Comparison of ENCODE assay signal across 13 cellular contexts in genomic region chr1:15620890-15621682, GRCh38. TPM values are rescaled to one million over a fixed set of nuclear protein-coding genes. Genes with fewer than 3 reads are reported as not detected.
A peak's percentile ranks its signal among the peaks of the same experiment; 100 is the strongest.
DNase-seq lines count a peak whose midpoint lies in the region; ATAC-seq and TF ChIP-seq lines count a peak whose summit lies in the region.
"Had no signal": no experiment of that assay in that cellular context is flagged by ENCODE, and none has a peak within 500 bp of the region (broad histone marks: within the 10 kb centered on the region; RNA-seq: fewer than 3 reads in every experiment).

No MANE protein-coding gene starts in this region.

- peak overlapping the region; percentile 66 for H3K27ac Mint-ChIP-seq in activated CD8-positive, alpha-beta T cell treated with anti-CD3 and anti-CD28 coated beads for 36 hours
- H3K27ac Mint-ChIP-seq in activated CD8-positive, alpha-beta T cell treated with anti-CD3 and anti-CD28 coated beads, Interleukin-2, amount 10 ng/mL, durations not matched to agents 7 days and 5 days = no peak overlapping the region
- H3K27ac Mint-ChIP-seq in neural crest cell (ENCODE audit: unreplicated experiment) (no peak overlapping the region), WTC11 (no peak overlapping the region; the same call in 1 of the 2 replicates)

- H3K36me3 Mint-ChIP-seq in activated CD8-positive, alpha-beta T cell treated with anti-CD3 and anti-CD28 coated beads for 36 hours (ENCODE audit: low read depth) = peaks cover 37% of the 10 kb centered on the region
- H3K36me3 Mint-ChIP-seq in activated CD8-positive, alpha-beta T cell treated with anti-CD3 and anti-CD28 coated beads, Interleukin-2, amount 10 ng/mL, durations not matched to agents 7 days and 5 days (ENCODE audit: low read depth) = peaks cover 17% of the 10 kb centered on the region
- H3K36me3 Mint-ChIP-seq in neural crest cell (ENCODE audit: low read depth) (no peaks in the 10 kb centered on the region), WTC11 (no peaks in the 10 kb centered on the region)

- ATAC-seq in activated CD8-positive, alpha-beta T cell treated with anti-CD3 and anti-CD28 coated beads for 36 hours = no peak
- ATAC-seq in activated CD8-positive, alpha-beta T cell treated with anti-CD3 and anti-CD28 coated beads, Interleukin-2, amount 10 ng/mL, durations not matched to agents 7 days and 5 days = no peak
- no peak for ATAC-seq in WTC11
- ATAC-seq in GM19328 (IDR thresholded peaks at IDR 0.05; ENCODE audit: unreplicated experiment) = no peak
- ATAC-seq: left lung had no signal

- intact Hi-C loops in activated CD8-positive, alpha-beta T cell treated with anti-CD3 and anti-CD28 coated beads for 36 hours (cut with micrococcal nuclease) = no loop called here
- intact Hi-C loops in mammary epithelial cell (cut with micrococcal nuclease) = no loop called here

- H3K27me3 ChIP-seq in mammary epithelial cell (ENCODE audit: insufficient read depth, low read length) = no peaks in the 10 kb centered on the region
- H3K27me3 ChIP-seq: left lung had no signal

- H3K4me1 ChIP-seq in HEK293 (ENCODE audit: control insufficient read depth, insufficient read depth, low read length) = peaks cover 14% of the 10 kb centered on the region; the same call in 1 of the 2 replicates
- peaks cover 29% of the 10 kb centered on the region for H3K4me1 ChIP-seq in mammary epithelial cell (ENCODE audit: insufficient read depth, low read length)

- no peaks in the 10 kb centered on the region for H3K9me3 Mint-ChIP-seq in activated CD8-positive, alpha-beta T cell treated with anti-CD3 and anti-CD28 coated beads for 36 hours
- no peaks in the 10 kb centered on the region for H3K9me3 Mint-ChIP-seq in activated CD8-positive, alpha-beta T cell treated with anti-CD3 and anti-CD28 coated beads, Interleukin-2, amount 10 ng/mL, durations not matched to agents 7 days and 5 days (ENCODE audit: insufficient read depth)
- H3K9me3 Mint-ChIP-seq in neural crest cell (no peaks in the 10 kb centered on the region), WTC11 (no peaks in the 10 kb centered on the region)
- H3K9me3 Mint-ChIP-seq: activated CD4-positive, alpha-beta memory T cell treated with anti-CD3 and anti-CD28 coated beads, Interleukin-2, amount 10 ng/mL, durations not matched to agents 7 days and 5 days; activated naive CD8-positive, alpha-beta T cell treated with anti-CD3 and anti-CD28 coated beads, Interleukin-2, amount 10 ng/mL, durations not matched to agents 7 days and 5 days had no signal

- POLR2A ChIA-PET in activated CD8-positive, alpha-beta T cell treated with anti-CD3 and anti-CD28 coated beads for 36 hours (lab: Charles Lee) = no interaction called here
- POLR2A ChIA-PET in activated CD8-positive, alpha-beta T cell treated with anti-CD3 and anti-CD28 coated beads, Interleukin-2, amount 10 ng/mL, durations not matched to agents 7 days and 5 days (lab: Charles Lee) = no interaction called here
- POLR2A ChIA-PET in HEK293 (lab: Yijun Ruan, JAX) = interaction anchor here (0.5 kb wide), 1 partner anchor 25 kb away, joined by 4 read pairs; no protein-coding TSS in a partner anchor
- POLR2A ChIA-PET in WTC11 (lab: Charles Lee) = no interaction called here

- H4K20me1 ChIP-seq in mammary epithelial cell (ENCODE audit: insufficient read depth, low read length) = peaks cover 2% of the 10 kb centered on the region

- H3K36me3 ChIP-seq in HEK293 (ENCODE audit: control insufficient read depth in 2 of 2, insufficient read depth in 1 of 2, low read length in 2 of 2) (no peaks in the 10 kb centered on the region), mammary epithelial cell (ENCODE audit: insufficient read depth, low read length) (peaks cover 4% of the 10 kb centered on the region)
- H3K36me3 ChIP-seq: left lung had no signal

- H3K27ac ChIP-seq in HEK293 (ENCODE audit: extremely low read depth, low read depth, low read length) (no peak overlapping the region), mammary epithelial cell (ENCODE audit: insufficient read depth, low read depth, low read length) (no peak overlapping the region)

- H3K9me3 ChIP-seq in HEK293 (ENCODE audit: control insufficient read depth, insufficient read depth, low read depth, low read length) (no peaks in the 10 kb centered on the region), mammary epithelial cell (replicated peaks; ENCODE audit: insufficient read depth, low read length) (no peaks in the 10 kb centered on the region)
- H3K9me3 ChIP-seq: left lung had no signal

- no peak overlapping the region for H2AFZ ChIP-seq in mammary epithelial cell (ENCODE audit: low read depth, low read length)

- H3K4me2 ChIP-seq in mammary epithelial cell (ENCODE audit: insufficient read depth, low read depth, low read length) = peak overlapping the region; percentile 32

- dilution Hi-C loops in mammary epithelial cell (cut with HindIII; ENCODE audit: low sequenced_read_pairs) = no loop called here

- H3K79me2 ChIP-seq in mammary epithelial cell (ENCODE audit: insufficient read depth, low read length) = peaks cover 87% of the 10 kb centered on the region

- CTCF ChIA-PET in activated CD8-positive, alpha-beta T cell treated with anti-CD3 and anti-CD28 coated beads for 36 hours (lab: Charles Lee) = interaction anchor here (1.1 to 1.4 kb wide), 3 partner anchors 9 to 25 kb away, joined by 3 read pairs; no protein-coding TSS in a partner anchor
- CTCF ChIA-PET in activated CD8-positive, alpha-beta T cell treated with anti-CD3 and anti-CD28 coated beads, Interleukin-2, amount 10 ng/mL, durations not matched to agents 7 days and 5 days (lab: Charles Lee) = interaction anchor here (0.9 kb wide), 1 partner anchor 37 kb away, joined by 3 read pairs; no protein-coding TSS in a partner anchor
- CTCF ChIA-PET in HEK293 (lab: Yijun Ruan, JAX) (interaction anchor here (0.6 to 0.7 kb wide), 2 partner anchors 120 to 258 kb away, joined by 3 read pairs; no protein-coding TSS in a partner anchor), mammary epithelial cell (lab: Charles Lee; ENCODE audit: low non-redundant PET) (no interaction called here), WTC11 (lab: Charles Lee) (no interaction called here)

- DNase-seq in activated CD8-positive, alpha-beta T cell treated with anti-CD3 and anti-CD28 coated beads for 36 hours = no peak
- DNase-seq in activated CD8-positive, alpha-beta T cell treated with anti-CD3 and anti-CD28 coated beads, Interleukin-2, amount 10 ng/mL, durations not matched to agents 7 days and 5 days = no peak
- DNase-seq in mammary epithelial cell (no peak), neural crest cell (ENCODE audit: low read depth, low spot score) (no peak), WTC11 (ENCODE audit: low spot score) (no peak), DMS79 (lab: John Stamatoyannopoulos, UW) (no peak)
- DNase-seq: activated CD4-positive, alpha-beta memory T cell treated with anti-CD3 and anti-CD28 coated beads, Interleukin-2, amount 10 ng/mL, durations not matched to agents 7 days and 5 days; activated naive CD8-positive, alpha-beta T cell treated with anti-CD3 and anti-CD28 coated beads, Interleukin-2, amount 10 ng/mL, durations not matched to agents 7 days and 5 days; left lung; NCI-H1436; NCI-H446 had no signal

- H3K4me3 Mint-ChIP-seq in activated CD8-positive, alpha-beta T cell treated with anti-CD3 and anti-CD28 coated beads for 36 hours = no peak overlapping the region
- no peak overlapping the region for H3K4me3 Mint-ChIP-seq in activated CD8-positive, alpha-beta T cell treated with anti-CD3 and anti-CD28 coated beads, Interleukin-2, amount 10 ng/mL, durations not matched to agents 7 days and 5 days
- peak overlapping the region; percentile 51 for H3K4me3 Mint-ChIP-seq in neural crest cell
- H3K4me3 Mint-ChIP-seq in WTC11 = no peak overlapping the region
- H3K4me3 Mint-ChIP-seq: activated CD4-positive, alpha-beta memory T cell treated with anti-CD3 and anti-CD28 coated beads, Interleukin-2, amount 10 ng/mL, durations not matched to agents 7 days and 5 days had no signal

- no TSS peak for BruUV-seq in mammary epithelial cell (replicated peaks; lab: Mats Ljungman, UMichigan)

- no peak overlapping the region for H3K9ac ChIP-seq in mammary epithelial cell (ENCODE audit: insufficient read depth, low read length)

- H3K4me3 ChIP-seq in HEK293 (ENCODE audit: low read depth, low read length) = no peak overlapping the region
- no peak overlapping the region for H3K4me3 ChIP-seq in mammary epithelial cell (replicated peaks in 1 of 3; ENCODE audit: insufficient read depth in 1 of 3, low read depth in 2 of 3, low read length in 3 of 3)
- H3K4me3 ChIP-seq: left lung had no signal

- in situ Hi-C loops in mammary epithelial cell (cut with MboI; ENCODE audit: low sequenced_read_pairs in 2 of 2) = no loop called here

- TF ChIP-seq CTCF in activated CD8-positive, alpha-beta T cell treated with anti-CD3 and anti-CD28 coated beads for 36 hours (IDR thresholded peaks at IDR 0.05) = no peak
- TF ChIP-seq CTCF in HEK293 (tag by site-specific recombination; IDR thresholded peaks at IDR 0.05) (no peak), mammary epithelial cell (conservative IDR thresholded peaks at IDR 0.05 in 1 of 2, IDR thresholded peaks at IDR 0.05 in 1 of 2; ENCODE audit: extremely low read depth in 1 of 2, insufficient read depth in 1 of 2, low read depth in 1 of 2, low read length in 2 of 2) (no peak), neural crest cell (conservative IDR thresholded peaks at IDR 0.05) (no peak), WTC11 (IDR thresholded peaks at IDR 0.05) (no peak)

- no peaks in the 10 kb centered on the region for H3K27me3 Mint-ChIP-seq in activated CD8-positive, alpha-beta T cell treated with anti-CD3 and anti-CD28 coated beads for 36 hours
- no peaks in the 10 kb centered on the region for H3K27me3 Mint-ChIP-seq in activated CD8-positive, alpha-beta T cell treated with anti-CD3 and anti-CD28 coated beads, Interleukin-2, amount 10 ng/mL, durations not matched to agents 7 days and 5 days (ENCODE audit: low read depth)
- H3K27me3 Mint-ChIP-seq in neural crest cell (ENCODE audit: low read depth) (no peaks in the 10 kb centered on the region), WTC11 (ENCODE audit: low read depth) (no peaks in the 10 kb centered on the region)
- H3K27me3 Mint-ChIP-seq: activated CD4-positive, alpha-beta memory T cell treated with anti-CD3 and anti-CD28 coated beads, Interleukin-2, amount 10 ng/mL, durations not matched to agents 7 days and 5 days; activated naive CD8-positive, alpha-beta T cell treated with anti-CD3 and anti-CD28 coated beads, Interleukin-2, amount 10 ng/mL, durations not matched to agents 7 days and 5 days had no signal

- WGBS in mammary epithelial cell (ENCODE audit: low coverage, missing lambda C conversion rate) = 95% methylated on average over 8 of the region's 8 CpGs

- H3K4me1 Mint-ChIP-seq in activated CD8-positive, alpha-beta T cell treated with anti-CD3 and anti-CD28 coated beads for 36 hours (ENCODE audit: low read depth) = peaks cover 63% of the 10 kb centered on the region
- peaks cover 52% of the 10 kb centered on the region for H3K4me1 Mint-ChIP-seq in activated CD8-positive, alpha-beta T cell treated with anti-CD3 and anti-CD28 coated beads, Interleukin-2, amount 10 ng/mL, durations not matched to agents 7 days and 5 days (ENCODE audit: low read depth)
- peaks cover 29% of the 10 kb centered on the region for H3K4me1 Mint-ChIP-seq in neural crest cell
- peaks cover 35% of the 10 kb centered on the region for H3K4me1 Mint-ChIP-seq in WTC11

RNA-seq across cellular contexts. Expression of gene DDI2, which starts 3.8 kb away (rescaled TPM):
- 10 to 100 TPM; 33.7 to 34.9 TPM for total RNA-seq in activated CD8-positive, alpha-beta T cell treated with anti-CD3 and anti-CD28 coated beads for 36 hours
- 10 to 100 TPM; 28.8 to 31.1 TPM for total RNA-seq in activated CD8-positive, alpha-beta T cell treated with anti-CD3 and anti-CD28 coated beads, Interleukin-2, amount 10 ng/mL, durations not matched to agents 7 days and 5 days
- 10 to 100 TPM; 22.2 to 29.7 TPM for total RNA-seq in mammary epithelial cell
- polyA plus RNA-seq in mammary epithelial cell = 7.7 TPM
- polyA minus RNA-seq in mammary epithelial cell = 18.8 TPM
- 33.0 and 33.2 TPM in 2 replicates for total RNA-seq in neural crest cell
- 33.8 to 34.2 TPM (median 33.8 TPM) in 3 replicates for total RNA-seq in WTC11 (2021)

RNA-seq across cellular contexts. Expression of gene AGMAT, which starts 36.2 kb away (rescaled TPM):
- 10 to 100 TPM; 21.6 to 21.9 TPM for total RNA-seq in activated CD8-positive, alpha-beta T cell treated with anti-CD3 and anti-CD28 coated beads for 36 hours
- total RNA-seq in activated CD8-positive, alpha-beta T cell treated with anti-CD3 and anti-CD28 coated beads, Interleukin-2, amount 10 ng/mL, durations not matched to agents 7 days and 5 days = 10 to 100 TPM; 10.3 to 10.4 TPM
- total RNA-seq in mammary epithelial cell (under 1 TPM; 0.28 to 0.83 TPM), neural crest cell (1.2 and 1.4 TPM in 2 replicates), WTC11 (2021) (4.9 to 5.6 TPM (median 5.5 TPM) in 3 replicates)
- 0.50 TPM for polyA plus RNA-seq in mammary epithelial cell
- not detected for polyA minus RNA-seq in mammary epithelial cell

Comparison
In these comparisons a context has a peak if more than half of its experiments do, and no peak if none do; other contexts are left out.
1. CTCF ChIA-PET loops: an anchor here in activated CD8-positive, alpha-beta T cell treated with anti-CD3 and anti-CD28 coated beads for 36 hours (1.1 to 1.4 kb wide), activated CD8-positive, alpha-beta T cell treated with anti-CD3 and anti-CD28 coated beads, Interleukin-2, amount 10 ng/mL, durations not matched to agents 7 days and 5 days (0.9 kb wide) and HEK293 (0.6 to 0.7 kb wide); none called in mammary epithelial cell and WTC11.